In the genomic region with DNA sequence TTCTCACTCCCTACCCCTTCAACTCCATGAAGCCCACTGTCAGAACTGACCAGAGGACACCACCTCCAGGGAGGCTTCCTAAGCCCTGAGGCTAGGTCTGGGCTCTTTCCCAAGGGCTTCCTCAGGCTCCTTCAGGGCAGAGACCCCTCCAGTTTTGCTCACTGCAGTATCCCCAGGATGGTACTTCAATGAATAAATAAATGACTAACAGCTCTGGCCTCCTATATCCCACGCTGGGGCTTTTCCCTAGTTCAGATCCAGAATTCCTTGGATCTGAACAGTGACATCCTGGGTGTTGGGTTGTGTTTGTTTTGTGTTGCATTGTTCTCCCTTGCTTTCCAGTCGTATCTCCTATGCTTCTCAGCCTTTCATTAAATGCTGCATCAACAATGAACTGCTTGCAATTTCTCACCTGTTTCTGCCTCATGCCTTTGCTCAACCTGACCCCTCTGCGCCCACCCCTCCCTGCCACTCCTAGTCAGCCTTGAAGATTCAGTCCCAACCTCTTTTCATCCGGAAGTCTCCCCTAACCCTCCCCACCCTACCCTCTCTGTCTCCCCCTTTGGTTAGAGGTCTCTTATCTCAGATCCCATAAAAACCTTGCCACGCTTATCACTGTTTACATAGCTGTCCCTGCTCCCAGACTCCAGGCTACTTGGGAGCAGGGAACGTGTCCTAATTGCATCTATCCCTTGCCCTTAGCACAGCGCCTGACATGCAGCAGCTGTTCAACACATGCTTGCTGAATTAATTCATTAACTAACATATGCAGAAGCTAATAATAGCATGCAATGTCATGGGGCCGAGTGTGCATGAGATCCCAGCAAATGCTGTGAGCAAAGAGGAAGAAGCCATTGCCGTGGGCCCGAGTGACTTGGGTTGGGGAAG, we compare ENCODE assay signal across 1 cellular context.
TF ChIP-seq lines count a peak whose summit lies in the region.

No MANE protein-coding gene starts in this region.

TF ChIP-seq in A549, 52 proteins besides CTCF, POLR2A, EP300 and RAD21 (continued from another document):
- TF ChIP-seq, protein P1, sequence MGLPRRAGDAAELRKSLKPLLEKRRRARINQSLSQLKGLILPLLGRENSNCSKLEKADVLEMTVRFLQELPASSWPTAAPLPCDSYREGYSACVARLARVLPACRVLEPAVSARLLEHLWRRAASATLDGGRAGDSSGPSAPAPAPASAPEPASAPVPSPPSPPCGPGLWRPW (IDR thresholded peaks at IDR 0.05) = no peak
- no peak; the same call in 1 of the 3 replicates for TF ChIP-seq SMC3 (IDR thresholded peaks at IDR 0.05)
- 0 out of 2 replicates have a peak, but pooled peaks have one; percentile 24 for TF ChIP-seq FOSL2 (IDR thresholded peaks at IDR 0.05)
- peak; percentile 55 for TF ChIP-seq FOSL2 (CRISPR knock-in tag; IDR thresholded peaks at IDR 0.05)
- peak; percentile 93 for TF ChIP-seq ZFP36 (IDR thresholded peaks at IDR 0.05; ENCODE audit: borderline replicate concordance, partially characterized antibody)
- TF ChIP-seq FOXS1 (CRISPR knock-in tag; IDR thresholded peaks at IDR 0.05) = no peak
- TF ChIP-seq, protein P2, sequence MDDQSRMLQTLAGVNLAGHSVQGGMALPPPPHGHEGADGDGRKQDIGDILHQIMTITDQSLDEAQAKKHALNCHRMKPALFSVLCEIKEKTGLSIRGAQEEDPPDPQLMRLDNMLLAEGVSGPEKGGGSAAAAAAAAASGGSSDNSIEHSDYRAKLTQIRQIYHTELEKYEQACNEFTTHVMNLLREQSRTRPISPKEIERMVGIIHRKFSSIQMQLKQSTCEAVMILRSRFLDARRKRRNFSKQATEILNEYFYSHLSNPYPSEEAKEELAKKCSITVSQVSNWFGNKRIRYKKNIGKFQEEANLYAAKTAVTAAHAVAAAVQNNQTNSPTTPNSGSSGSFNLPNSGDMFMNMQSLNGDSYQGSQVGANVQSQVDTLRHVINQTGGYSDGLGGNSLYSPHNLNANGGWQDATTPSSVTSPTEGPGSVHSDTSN (IDR thresholded peaks at IDR 0.05) = 0 out of 2 replicates have a peak, but pooled peaks have one; percentile 44
- TF ChIP-seq, protein P3, sequence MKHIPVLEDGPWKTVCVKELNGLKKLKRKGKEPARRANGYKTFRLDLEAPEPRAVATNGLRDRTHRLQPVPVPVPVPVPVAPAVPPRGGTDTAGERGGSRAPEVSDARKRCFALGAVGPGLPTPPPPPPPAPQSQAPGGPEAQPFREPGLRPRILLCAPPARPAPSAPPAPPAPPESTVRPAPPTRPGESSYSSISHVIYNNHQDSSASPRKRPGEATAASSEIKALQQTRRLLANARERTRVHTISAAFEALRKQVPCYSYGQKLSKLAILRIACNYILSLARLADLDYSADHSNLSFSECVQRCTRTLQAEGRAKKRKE (CRISPR knock-in tag; IDR thresholded peaks at IDR 0.05; ENCODE audit: low read depth) = peak; percentile 47; the same call in 1 of the 2 replicates
- TF ChIP-seq, protein P4, sequence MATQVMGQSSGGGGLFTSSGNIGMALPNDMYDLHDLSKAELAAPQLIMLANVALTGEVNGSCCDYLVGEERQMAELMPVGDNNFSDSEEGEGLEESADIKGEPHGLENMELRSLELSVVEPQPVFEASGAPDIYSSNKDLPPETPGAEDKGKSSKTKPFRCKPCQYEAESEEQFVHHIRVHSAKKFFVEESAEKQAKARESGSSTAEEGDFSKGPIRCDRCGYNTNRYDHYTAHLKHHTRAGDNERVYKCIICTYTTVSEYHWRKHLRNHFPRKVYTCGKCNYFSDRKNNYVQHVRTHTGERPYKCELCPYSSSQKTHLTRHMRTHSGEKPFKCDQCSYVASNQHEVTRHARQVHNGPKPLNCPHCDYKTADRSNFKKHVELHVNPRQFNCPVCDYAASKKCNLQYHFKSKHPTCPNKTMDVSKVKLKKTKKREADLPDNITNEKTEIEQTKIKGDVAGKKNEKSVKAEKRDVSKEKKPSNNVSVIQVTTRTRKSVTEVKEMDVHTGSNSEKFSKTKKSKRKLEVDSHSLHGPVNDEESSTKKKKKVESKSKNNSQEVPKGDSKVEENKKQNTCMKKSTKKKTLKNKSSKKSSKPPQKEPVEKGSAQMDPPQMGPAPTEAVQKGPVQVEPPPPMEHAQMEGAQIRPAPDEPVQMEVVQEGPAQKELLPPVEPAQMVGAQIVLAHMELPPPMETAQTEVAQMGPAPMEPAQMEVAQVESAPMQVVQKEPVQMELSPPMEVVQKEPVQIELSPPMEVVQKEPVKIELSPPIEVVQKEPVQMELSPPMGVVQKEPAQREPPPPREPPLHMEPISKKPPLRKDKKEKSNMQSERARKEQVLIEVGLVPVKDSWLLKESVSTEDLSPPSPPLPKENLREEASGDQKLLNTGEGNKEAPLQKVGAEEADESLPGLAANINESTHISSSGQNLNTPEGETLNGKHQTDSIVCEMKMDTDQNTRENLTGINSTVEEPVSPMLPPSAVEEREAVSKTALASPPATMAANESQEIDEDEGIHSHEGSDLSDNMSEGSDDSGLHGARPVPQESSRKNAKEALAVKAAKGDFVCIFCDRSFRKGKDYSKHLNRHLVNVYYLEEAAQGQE (IDR thresholded peaks at IDR 0.05) = no peak
- no peak for TF ChIP-seq CBX2 (IDR thresholded peaks at IDR 0.05; ENCODE audit: borderline replicate concordance, low read depth)
- TF ChIP-seq CHD2 (IDR thresholded peaks at IDR 0.05; ENCODE audit: low read length, partially characterized antibody) = no peak
- no peak for TF ChIP-seq ZNF302 (CRISPR knock-in tag; IDR thresholded peaks at IDR 0.05)
- TF ChIP-seq EHF (CRISPR knock-in tag; IDR thresholded peaks at IDR 0.05) = no peak
- TF ChIP-seq TP53 (CRISPR knock-in tag; IDR thresholded peaks at IDR 0.05) = no peak
- TF ChIP-seq NPAS2 (CRISPR knock-in tag; IDR thresholded peaks at IDR 0.05; ENCODE audit: borderline replicate concordance) = no peak
